ENCODE assay signal across 1 cellular context in genomic region chr3:188863999-188864406, GRCh38.
TF ChIP-seq lines count a peak whose summit lies in the region.

No MANE protein-coding gene starts in this region.

TF ChIP-seq in SK-N-SH treated with all-trans-retinoic acid at 6 μM for 48 hours, 23 proteins besides CTCF, POLR2A, EP300 and RAD21 (continued from another document):
- TF ChIP-seq CREB5 (CRISPR knock-in tag; IDR thresholded peaks at IDR 0.05; ENCODE audit: low read depth) (no peak), ZC3H10 (CRISPR knock-in tag; IDR thresholded peaks at IDR 0.05) (no peak), ISL1 (CRISPR knock-in tag; IDR thresholded peaks at IDR 0.05) (peak; percentile 66)
- TF ChIP-seq, protein P1, sequence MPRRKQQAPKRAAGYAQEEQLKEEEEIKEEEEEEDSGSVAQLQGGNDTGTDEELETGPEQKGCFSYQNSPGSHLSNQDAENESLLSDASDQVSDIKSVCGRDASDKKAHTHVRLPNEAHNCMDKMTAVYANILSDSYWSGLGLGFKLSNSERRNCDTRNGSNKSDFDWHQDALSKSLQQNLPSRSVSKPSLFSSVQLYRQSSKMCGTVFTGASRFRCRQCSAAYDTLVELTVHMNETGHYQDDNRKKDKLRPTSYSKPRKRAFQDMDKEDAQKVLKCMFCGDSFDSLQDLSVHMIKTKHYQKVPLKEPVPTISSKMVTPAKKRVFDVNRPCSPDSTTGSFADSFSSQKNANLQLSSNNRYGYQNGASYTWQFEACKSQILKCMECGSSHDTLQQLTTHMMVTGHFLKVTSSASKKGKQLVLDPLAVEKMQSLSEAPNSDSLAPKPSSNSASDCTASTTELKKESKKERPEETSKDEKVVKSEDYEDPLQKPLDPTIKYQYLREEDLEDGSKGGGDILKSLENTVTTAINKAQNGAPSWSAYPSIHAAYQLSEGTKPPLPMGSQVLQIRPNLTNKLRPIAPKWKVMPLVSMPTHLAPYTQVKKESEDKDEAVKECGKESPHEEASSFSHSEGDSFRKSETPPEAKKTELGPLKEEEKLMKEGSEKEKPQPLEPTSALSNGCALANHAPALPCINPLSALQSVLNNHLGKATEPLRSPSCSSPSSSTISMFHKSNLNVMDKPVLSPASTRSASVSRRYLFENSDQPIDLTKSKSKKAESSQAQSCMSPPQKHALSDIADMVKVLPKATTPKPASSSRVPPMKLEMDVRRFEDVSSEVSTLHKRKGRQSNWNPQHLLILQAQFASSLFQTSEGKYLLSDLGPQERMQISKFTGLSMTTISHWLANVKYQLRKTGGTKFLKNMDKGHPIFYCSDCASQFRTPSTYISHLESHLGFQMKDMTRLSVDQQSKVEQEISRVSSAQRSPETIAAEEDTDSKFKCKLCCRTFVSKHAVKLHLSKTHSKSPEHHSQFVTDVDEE (CRISPR knock-in tag; IDR thresholded peaks at IDR 0.05): no peak
